ENCODE assay signal across 1 cellular context in genomic region chr17:82602986-82603385, GRCh38.
TF ChIP-seq lines count a peak whose summit lies in the region.

No MANE protein-coding gene starts in this region.

TF ChIP-seq in SK-N-SH, 30 proteins besides CTCF, POLR2A, EP300 and RAD21 (continued from another document):
- TF ChIP-seq USF2 (IDR thresholded peaks at IDR 0.05; ENCODE audit: borderline replicate concordance, low read depth, low read length): no peak
- TF ChIP-seq FOXJ3 (CRISPR knock-in tag; IDR thresholded peaks at IDR 0.05): no peak
- TF ChIP-seq ZBTB33 (IDR thresholded peaks at IDR 0.05; ENCODE audit: borderline replicate concordance, low read depth): no peak
- TF ChIP-seq, protein P1, sequence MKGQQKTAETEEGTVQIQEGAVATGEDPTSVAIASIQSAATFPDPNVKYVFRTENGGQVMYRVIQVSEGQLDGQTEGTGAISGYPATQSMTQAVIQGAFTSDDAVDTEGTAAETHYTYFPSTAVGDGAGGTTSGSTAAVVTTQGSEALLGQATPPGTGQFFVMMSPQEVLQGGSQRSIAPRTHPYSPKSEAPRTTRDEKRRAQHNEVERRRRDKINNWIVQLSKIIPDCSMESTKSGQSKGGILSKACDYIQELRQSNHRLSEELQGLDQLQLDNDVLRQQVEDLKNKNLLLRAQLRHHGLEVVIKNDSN (IDR thresholded peaks at IDR 0.05; ENCODE audit: borderline replicate concordance, low read depth): no peak
- no peak for TF ChIP-seq REST (IDR thresholded peaks at IDR 0.05; ENCODE audit: low read depth, low read length)
- TF ChIP-seq ELF1 (IDR thresholded peaks at IDR 0.05): no peak
- TF ChIP-seq, protein P2, sequence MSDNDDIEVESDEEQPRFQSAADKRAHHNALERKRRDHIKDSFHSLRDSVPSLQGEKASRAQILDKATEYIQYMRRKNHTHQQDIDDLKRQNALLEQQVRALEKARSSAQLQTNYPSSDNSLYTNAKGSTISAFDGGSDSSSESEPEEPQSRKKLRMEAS (IDR thresholded peaks at IDR 0.05; ENCODE audit: low read depth): no peak
